In genomic region chr11:57656936-57657289, GRCh38 we compare ENCODE assay signal across 8 cellular contexts. TPM values are rescaled to one million over a fixed set of nuclear protein-coding genes. Genes with fewer than 3 reads are reported as not detected.
DNase-seq lines count a peak whose midpoint lies in the region; ATAC-seq and TF ChIP-seq lines count a peak whose summit lies in the region.

No MANE protein-coding gene starts in this region.

- H3K4me1 ChIP-seq in BE2C, result no peaks in the 10 kb centered on the region
- H3K4me1 ChIP-seq in Loucy (ENCODE audit: insufficient read depth, low read length, poor library complexity, severe bottlenecking), result peaks cover 18% of the 10 kb centered on the region
- H3K4me1 ChIP-seq in duodenal mucosa (ENCODE audit: control insufficient read depth in 1 of 2, insufficient read depth in 2 of 2, low read length in 2 of 2), result peaks cover 8 to 18% of the 10 kb centered on the region in 2 donors

- peak overlapping the region; percentile 63 for H3K4me2 ChIP-seq in Loucy (ENCODE audit: low read depth, low read length, poor library complexity, severe bottlenecking)

- H3K9ac ChIP-seq in Loucy (ENCODE audit: low read depth, low read length, poor library complexity, severe bottlenecking) (peak overlapping the region; percentile 77), duodenal mucosa (ENCODE audit: low read depth in 1 of 2, low read length in 2 of 2) (peak overlapping the region; percentile 76 to 95)

- H3K9me3 ChIP-seq in BE2C, result no peaks in the 10 kb centered on the region
- no peaks in the 10 kb centered on the region for H3K9me3 ChIP-seq in Loucy (ENCODE audit: insufficient read depth, low read depth, low read length)
- no peaks in the 10 kb centered on the region for H3K9me3 ChIP-seq in duodenal mucosa (ENCODE audit: control insufficient read depth in 1 of 2, low read length in 2 of 2)

- H2AFZ ChIP-seq in Loucy (ENCODE audit: low read length), result peak overlapping the region; percentile 72

- H3K27me3 ChIP-seq in BE2C (no peaks in the 10 kb centered on the region), Loucy (ENCODE audit: insufficient read depth, low read length, poor library complexity, severe bottlenecking) (no peaks in the 10 kb centered on the region), duodenal mucosa (ENCODE audit: control insufficient read depth in 1 of 2, insufficient read depth in 2 of 2, low read length in 2 of 2) (no peaks in the 10 kb centered on the region)

- H3K4me3 ChIP-seq in BE2C (ENCODE audit: low read depth, low read length) (peak overlapping the region; percentile 74), Loucy (ENCODE audit: low read length, poor library complexity, severe bottlenecking) (peak overlapping the region; percentile 84), duodenal mucosa (ENCODE audit: low read depth in 1 of 2, low read length in 2 of 2) (peak overlapping the region; percentile 84 to 96)

- in situ Hi-C loops in KBM-7 (cut with MboI; ENCODE audit: low pct_unique_long_range_greater_than_20kb, low sequenced_read_pairs), result no loop called here

- no peaks in the 10 kb centered on the region for H3F3A ChIP-seq in Loucy (ENCODE audit: low read depth)

- no peaks in the 10 kb centered on the region for H3K9me2 ChIP-seq in Loucy (replicated peaks; ENCODE audit: low read depth, low read length)

- H3K36me3 ChIP-seq in BE2C, result no peaks in the 10 kb centered on the region
- peaks cover 10% of the 10 kb centered on the region; the same call in 1 of the 2 replicates for H3K36me3 ChIP-seq in Loucy (ENCODE audit: insufficient read depth, low read length)
- peaks cover 13 to 23% of the 10 kb centered on the region in 2 donors for H3K36me3 ChIP-seq in duodenal mucosa (ENCODE audit: control insufficient read depth in 1 of 2, insufficient read depth in 2 of 2, low read length in 2 of 2)

- peak overlapping the region; percentile 81 for H3K27ac ChIP-seq in duodenal mucosa (ENCODE audit: low read depth, low read length)

- no peaks in the 10 kb centered on the region for H3K27me3 Mint-ChIP-seq in natural killer cell treated with Interleukin-12 subunit alpha and Interleukin-12 subunit beta and Interleukin-15 and Interleukin-18, amount 100 ng/mL, for 72 hours

- H3K9me3 Mint-ChIP-seq in natural killer cell treated with Interleukin-12 subunit alpha and Interleukin-12 subunit beta and Interleukin-15 and Interleukin-18, amount 100 ng/mL, for 72 hours, result no peaks in the 10 kb centered on the region

- DNase-seq in BE2C, result no peak
- DNase-seq in natural killer cell treated with Interleukin-12 subunit alpha and Interleukin-12 subunit beta and Interleukin-15 and Interleukin-18, amount 100 ng/mL, for 72 hours (ENCODE audit: low spot score), result no peak
- no peak for DNase-seq in superior temporal gyrus (ENCODE audit: extremely low spot score)
- no peak for DNase-seq in KBM-7
- no peak for DNase-seq in effector CD4-positive, alpha-beta T cell

- H3K36me3 Mint-ChIP-seq in natural killer cell treated with Interleukin-12 subunit alpha and Interleukin-12 subunit beta and Interleukin-15 and Interleukin-18, amount 100 ng/mL, for 72 hours, result no peaks in the 10 kb centered on the region

- H3K79me2 ChIP-seq in Loucy (ENCODE audit: insufficient read depth, low read length), result peaks cover 36% of the 10 kb centered on the region

- peaks cover 26 to 30% of the 10 kb centered on the region in 2 donors for H3K4me1 Mint-ChIP-seq in natural killer cell treated with Interleukin-12 subunit alpha and Interleukin-12 subunit beta and Interleukin-15 and Interleukin-18, amount 100 ng/mL, for 72 hours (ENCODE audit: low read depth in 2 of 2)

- H4K20me1 ChIP-seq in Loucy (ENCODE audit: insufficient read depth, low read length, poor library complexity, severe bottlenecking), result peaks cover 12% of the 10 kb centered on the region

- TF ChIP-seq CTCF in BE2C (IDR thresholded peaks at IDR 0.05; ENCODE audit: low read depth, low read length), result no peak
- TF ChIP-seq CTCF in Loucy (conservative IDR thresholded peaks at IDR 0.05; ENCODE audit: low read length), result no peak

- peak overlapping the region; percentile 97 for H3K4me3 Mint-ChIP-seq in natural killer cell treated with Interleukin-12 subunit alpha and Interleukin-12 subunit beta and Interleukin-15 and Interleukin-18, amount 100 ng/mL, for 72 hours

- ATAC-seq in natural killer cell treated with Interleukin-12 subunit alpha and Interleukin-12 subunit beta and Interleukin-15 and Interleukin-18, amount 100 ng/mL, for 72 hours, result no peak
- ATAC-seq in GM21717 (IDR thresholded peaks at IDR 0.05; ENCODE audit: unreplicated experiment), result no peak

- H3K27ac Mint-ChIP-seq in natural killer cell treated with Interleukin-12 subunit alpha and Interleukin-12 subunit beta and Interleukin-15 and Interleukin-18, amount 100 ng/mL, for 72 hours, result peak overlapping the region; percentile 83 to 96

RNA-seq across cellular contexts. Expression of gene CLP1, which starts 0.6 kb away (rescaled TPM):
- polyA plus RNA-seq in BE2C (2012; ENCODE audit: insufficient read depth, insufficient read length, low read depth), result 27.5 TPM
- 10 to 100 TPM; 16.5 to 23.0 TPM for total RNA-seq in natural killer cell treated with Interleukin-12 subunit alpha and Interleukin-12 subunit beta and Interleukin-15 and Interleukin-18, amount 100 ng/mL, for 72 hours

RNA-seq across cellular contexts. Expression of gene YPEL4, which starts 7.2 kb away (rescaled TPM):
- polyA plus RNA-seq in BE2C (2012; ENCODE audit: insufficient read depth, insufficient read length, low read depth), result not detected
- total RNA-seq in natural killer cell treated with Interleukin-12 subunit alpha and Interleukin-12 subunit beta and Interleukin-15 and Interleukin-18, amount 100 ng/mL, for 72 hours, result not detected

RNA-seq across cellular contexts. Expression of gene ZDHHC5, which starts 11.0 kb away (rescaled TPM):
- 42.9 TPM for polyA plus RNA-seq in BE2C (2012; ENCODE audit: insufficient read depth, insufficient read length, low read depth)
- 10 to 100 TPM; 66.2 to 91.9 TPM for total RNA-seq in natural killer cell treated with Interleukin-12 subunit alpha and Interleukin-12 subunit beta and Interleukin-15 and Interleukin-18, amount 100 ng/mL, for 72 hours

RNA-seq across cellular contexts. Expression of gene MED19, which starts 55.1 kb away (rescaled TPM):
- 54.9 TPM for polyA plus RNA-seq in BE2C (2012; ENCODE audit: insufficient read depth, insufficient read length, low read depth)
- total RNA-seq in natural killer cell treated with Interleukin-12 subunit alpha and Interleukin-12 subunit beta and Interleukin-15 and Interleukin-18, amount 100 ng/mL, for 72 hours, result 10 to 100 TPM in 1 of 2 donors, 1 to 10 TPM in 1; 7.0 to 17.0 TPM

RNA-seq across cellular contexts. Expression of gene TMX2, which starts 55.5 kb away (rescaled TPM):
- 197 TPM for polyA plus RNA-seq in BE2C (2012; ENCODE audit: insufficient read depth, insufficient read length, low read depth)
- 10 to 100 TPM; 77.3 to 96.9 TPM for total RNA-seq in natural killer cell treated with Interleukin-12 subunit alpha and Interleukin-12 subunit beta and Interleukin-15 and Interleukin-18, amount 100 ng/mL, for 72 hours
